24 cellular contexts compared by ENCODE assay signal in the genomic region with DNA sequence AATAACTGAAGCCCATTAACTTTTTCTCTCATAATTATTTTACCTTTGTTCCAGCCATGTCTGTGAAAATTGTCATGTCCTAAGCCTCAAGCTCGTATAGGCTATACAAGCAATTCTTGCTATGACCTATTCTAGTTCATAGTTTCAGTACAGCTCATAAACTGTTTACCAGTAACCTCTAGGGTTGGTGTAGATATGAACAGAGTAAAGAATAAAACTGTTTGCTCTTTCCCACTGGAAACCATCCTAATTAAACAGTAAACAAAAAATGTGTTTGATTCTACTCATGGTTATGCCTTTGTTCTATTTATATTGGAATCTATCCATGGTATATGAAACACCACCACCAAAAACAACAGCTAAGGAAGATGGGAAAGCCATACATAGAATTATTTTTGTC.
"Had no signal": no experiment of that assay in that cellular context is flagged by ENCODE, and none has a peak within 500 bp of the region (broad histone marks: within the 10 kb centered on the region; RNA-seq: fewer than 3 reads in every experiment).

No MANE protein-coding gene starts in this region.

- H3K4me3 ChIP-seq: adrenal gland, lower lobe of right lung, smooth muscle cell, stomach, vagina had no signal

- FAIRE-seq: astrocyte, TTC549 had no signal

- H3K27me3 Mint-ChIP-seq: activated CD4-positive, alpha-beta memory T cell treated with anti-CD3 and anti-CD28 coated beads for 36 hours; dendritic cell treated with granulocyte-macrophage colony-stimulating factor and Interleukin-4, amounts not matched to agents 40 ng/mL and 50 ng/mL, for 4 days had no signal

- H3K4me3 Mint-ChIP-seq: activated CD4-positive, alpha-beta memory T cell treated with anti-CD3 and anti-CD28 coated beads for 36 hours; activated T-helper 1 cell treated with anti-CD3 and anti-CD28 coated beads, Interleukin-12 subunit alpha, Interleukin-12 subunit beta, Interleukin-2, Interleukin-4 antibody, amounts not matched to agents 30 ng/mL and 10 ng/mL and 1 ng/mL, durations not matched to agents 14 hours and 24 hours and 36 hours; dendritic cell treated with granulocyte-macrophage colony-stimulating factor and Interleukin-4, amounts not matched to agents 40 ng/mL and 50 ng/mL, for 4 days; natural killer cell; WTC11 had no signal

- H3K36me3 Mint-ChIP-seq: activated CD4-positive, alpha-beta memory T cell treated with anti-CD3 and anti-CD28 coated beads for 36 hours; activated naive CD4-positive, alpha-beta T cell treated with anti-CD3 and anti-CD28 coated beads, Interleukin-2, amount 50 U/mL, for 72 hours had no signal

- H3K4me1 ChIP-seq: adrenal gland, lower lobe of right lung, parathyroid adenoma, vagina had no signal

- H3K36me3 ChIP-seq: adrenal gland, lower lobe of right lung, neutrophil, stomach, vagina had no signal

- H3K27ac ChIP-seq: adrenal gland, epithelial cell of prostate, lower lobe of right lung, neutrophil, parathyroid adenoma, stomach, vagina had no signal

- H3K27me3 ChIP-seq: adrenal gland, neutrophil, stomach, vagina had no signal

- H3K9me3 ChIP-seq: adrenal gland, lower lobe of right lung, neutrophil, stomach, vagina had no signal

- DNase-seq: activated CD4-positive, alpha-beta memory T cell treated with anti-CD3 and anti-CD28 coated beads for 36 hours; activated CD4-positive, alpha-beta T cell treated with anti-CD3 and anti-CD28 coated beads for 4 hours; activated gamma-delta T cell treated with Interleukin-2 at 50 U/mL for 16 hours; activated T-cell treated with anti-CD3 and anti-CD28 coated beads for 4 hours; adrenal gland; effector CD8-positive, alpha-beta T cell; foreskin fibroblast; lower lobe of right lung; natural killer cell; stimulated activated CD4-positive, alpha-beta T cell treated with anti-CD3 and anti-CD28 coated beads, Interleukin-4, amount 100 ng/mL, for 1 hour; stomach; trophoblast cell had no signal

- H3K27ac Mint-ChIP-seq: activated CD4-positive, alpha-beta memory T cell treated with anti-CD3 and anti-CD28 coated beads for 36 hours; activated naive CD4-positive, alpha-beta T cell treated with anti-CD3 and anti-CD28 coated beads, Interleukin-2, amount 50 U/mL, for 72 hours; activated T-helper 1 cell treated with anti-CD3 and anti-CD28 coated beads, Interleukin-12 subunit alpha, Interleukin-12 subunit beta, Interleukin-2, Interleukin-4 antibody, amounts not matched to agents 30 ng/mL and 10 ng/mL and 1 ng/mL, durations not matched to agents 14 hours and 24 hours and 36 hours; dendritic cell treated with granulocyte-macrophage colony-stimulating factor and Interleukin-4, amounts not matched to agents 40 ng/mL and 50 ng/mL, for 4 days; natural killer cell; WTC11 had no signal

- ATAC-seq: activated naive CD4-positive, alpha-beta T cell treated with anti-CD3 and anti-CD28 coated beads, Interleukin-2, amount 50 U/mL, for 72 hours; lower lobe of right lung; natural killer cell; sciatic nerve; WTC11 had no signal

- H3K4me1 Mint-ChIP-seq: natural killer cell, WTC11 had no signal
